1 cellular context compared by ENCODE assay signal in the genomic region with DNA sequence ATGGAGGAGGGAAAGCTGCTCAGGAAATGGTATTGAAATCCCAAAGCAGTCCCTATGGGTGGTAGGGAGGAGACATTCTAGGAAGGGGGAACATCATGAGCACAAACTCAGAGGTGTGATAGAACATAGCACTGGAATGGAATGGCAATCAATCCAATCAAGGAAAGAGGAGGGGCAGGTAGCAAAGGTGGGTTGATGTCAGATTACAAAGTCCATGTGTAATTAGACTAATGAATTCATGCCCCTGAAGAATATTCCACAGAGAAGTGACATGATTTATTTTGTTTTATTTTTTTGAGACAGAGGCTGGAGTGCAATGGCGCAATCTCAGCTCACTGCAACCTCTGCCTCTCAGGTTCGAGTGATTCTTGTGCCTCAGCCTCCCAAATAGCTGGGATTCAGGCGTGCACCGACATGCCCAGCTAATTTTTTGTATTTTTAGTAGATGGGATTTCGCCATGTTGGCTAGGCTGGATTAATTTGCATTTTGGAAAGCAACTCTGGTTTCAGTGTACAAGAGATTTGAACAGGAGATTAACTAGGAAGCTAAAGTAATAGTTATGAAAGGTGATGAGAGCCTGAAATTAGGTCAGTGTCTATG.
A peak's percentile ranks its signal among the peaks of the same experiment; 100 is the strongest.
TF ChIP-seq lines count a peak whose summit lies in the region.

No MANE protein-coding gene starts in this region.

TF ChIP-seq in HEK293, 187 proteins besides CTCF, POLR2A, EP300 and RAD21 (continued from another document):
- 0 out of 2 replicates have a peak, but pooled peaks have one; percentile 17 for TF ChIP-seq ZNF341 (tag by site-specific recombination; IDR thresholded peaks at IDR 0.05; ENCODE audit: low read depth)
- TF ChIP-seq ZSCAN23 (tag by site-specific recombination; IDR thresholded peaks at IDR 0.05) = peak; percentile 22; the same call in 1 of the 2 replicates
- TF ChIP-seq, protein P1, sequence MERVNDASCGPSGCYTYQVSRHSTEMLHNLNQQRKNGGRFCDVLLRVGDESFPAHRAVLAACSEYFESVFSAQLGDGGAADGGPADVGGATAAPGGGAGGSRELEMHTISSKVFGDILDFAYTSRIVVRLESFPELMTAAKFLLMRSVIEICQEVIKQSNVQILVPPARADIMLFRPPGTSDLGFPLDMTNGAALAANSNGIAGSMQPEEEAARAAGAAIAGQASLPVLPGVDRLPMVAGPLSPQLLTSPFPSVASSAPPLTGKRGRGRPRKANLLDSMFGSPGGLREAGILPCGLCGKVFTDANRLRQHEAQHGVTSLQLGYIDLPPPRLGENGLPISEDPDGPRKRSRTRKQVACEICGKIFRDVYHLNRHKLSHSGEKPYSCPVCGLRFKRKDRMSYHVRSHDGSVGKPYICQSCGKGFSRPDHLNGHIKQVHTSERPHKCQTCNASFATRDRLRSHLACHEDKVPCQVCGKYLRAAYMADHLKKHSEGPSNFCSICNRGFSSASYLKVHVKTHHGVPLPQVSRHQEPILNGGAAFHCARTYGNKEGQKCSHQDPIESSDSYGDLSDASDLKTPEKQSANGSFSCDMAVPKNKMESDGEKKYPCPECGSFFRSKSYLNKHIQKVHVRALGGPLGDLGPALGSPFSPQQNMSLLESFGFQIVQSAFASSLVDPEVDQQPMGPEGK (tag by site-specific recombination; IDR thresholded peaks at IDR 0.05) = 0 out of 2 replicates have a peak, but pooled peaks have one; percentile 27
- peak; percentile 63 for TF ChIP-seq ZNF335 (tag by site-specific recombination; conservative IDR thresholded peaks at IDR 0.05)
- TF ChIP-seq, protein P2, sequence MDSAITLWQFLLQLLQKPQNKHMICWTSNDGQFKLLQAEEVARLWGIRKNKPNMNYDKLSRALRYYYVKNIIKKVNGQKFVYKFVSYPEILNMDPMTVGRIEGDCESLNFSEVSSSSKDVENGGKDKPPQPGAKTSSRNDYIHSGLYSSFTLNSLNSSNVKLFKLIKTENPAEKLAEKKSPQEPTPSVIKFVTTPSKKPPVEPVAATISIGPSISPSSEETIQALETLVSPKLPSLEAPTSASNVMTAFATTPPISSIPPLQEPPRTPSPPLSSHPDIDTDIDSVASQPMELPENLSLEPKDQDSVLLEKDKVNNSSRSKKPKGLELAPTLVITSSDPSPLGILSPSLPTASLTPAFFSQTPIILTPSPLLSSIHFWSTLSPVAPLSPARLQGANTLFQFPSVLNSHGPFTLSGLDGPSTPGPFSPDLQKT (IDR thresholded peaks at IDR 0.05; ENCODE audit: borderline replicate concordance, low read depth, low read length) = no peak
- peak; percentile 98 for TF ChIP-seq ZNF660 (tag by site-specific recombination; IDR thresholded peaks at IDR 0.05)
- TF ChIP-seq ZNF837 (tag by site-specific recombination; IDR thresholded peaks at IDR 0.05) = no peak
- TF ChIP-seq, protein P3, sequence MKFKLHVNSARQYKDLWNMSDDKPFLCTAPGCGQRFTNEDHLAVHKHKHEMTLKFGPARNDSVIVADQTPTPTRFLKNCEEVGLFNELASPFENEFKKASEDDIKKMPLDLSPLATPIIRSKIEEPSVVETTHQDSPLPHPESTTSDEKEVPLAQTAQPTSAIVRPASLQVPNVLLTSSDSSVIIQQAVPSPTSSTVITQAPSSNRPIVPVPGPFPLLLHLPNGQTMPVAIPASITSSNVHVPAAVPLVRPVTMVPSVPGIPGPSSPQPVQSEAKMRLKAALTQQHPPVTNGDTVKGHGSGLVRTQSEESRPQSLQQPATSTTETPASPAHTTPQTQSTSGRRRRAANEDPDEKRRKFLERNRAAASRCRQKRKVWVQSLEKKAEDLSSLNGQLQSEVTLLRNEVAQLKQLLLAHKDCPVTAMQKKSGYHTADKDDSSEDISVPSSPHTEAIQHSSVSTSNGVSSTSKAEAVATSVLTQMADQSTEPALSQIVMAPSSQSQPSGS (tag by site-specific recombination; IDR thresholded peaks at IDR 0.05; ENCODE audit: low read depth) = 0 out of 2 replicates have a peak, but pooled peaks have one; percentile 2
- TF ChIP-seq ZNF791 (tag by site-specific recombination; IDR thresholded peaks at IDR 0.05) = no peak
- TF ChIP-seq, protein P4, sequence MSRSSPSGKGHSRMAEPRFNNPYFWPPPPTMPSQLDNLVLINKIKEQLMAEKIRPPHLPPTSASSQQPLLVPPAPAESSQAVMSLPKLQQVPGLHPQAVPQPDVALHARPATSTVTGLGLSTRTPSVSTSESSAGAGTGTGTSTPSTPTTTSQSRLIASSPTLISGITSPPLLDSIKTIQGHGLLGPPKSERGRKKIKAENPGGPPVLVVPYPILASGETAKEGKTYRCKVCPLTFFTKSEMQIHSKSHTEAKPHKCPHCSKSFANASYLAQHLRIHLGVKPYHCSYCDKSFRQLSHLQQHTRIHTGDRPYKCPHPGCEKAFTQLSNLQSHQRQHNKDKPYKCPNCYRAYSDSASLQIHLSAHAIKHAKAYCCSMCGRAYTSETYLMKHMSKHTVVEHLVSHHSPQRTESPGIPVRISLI (tag by site-specific recombination; IDR thresholded peaks at IDR 0.05) = 0 out of 2 replicates have a peak, but pooled peaks have one; percentile 32
- TF ChIP-seq, protein P5, sequence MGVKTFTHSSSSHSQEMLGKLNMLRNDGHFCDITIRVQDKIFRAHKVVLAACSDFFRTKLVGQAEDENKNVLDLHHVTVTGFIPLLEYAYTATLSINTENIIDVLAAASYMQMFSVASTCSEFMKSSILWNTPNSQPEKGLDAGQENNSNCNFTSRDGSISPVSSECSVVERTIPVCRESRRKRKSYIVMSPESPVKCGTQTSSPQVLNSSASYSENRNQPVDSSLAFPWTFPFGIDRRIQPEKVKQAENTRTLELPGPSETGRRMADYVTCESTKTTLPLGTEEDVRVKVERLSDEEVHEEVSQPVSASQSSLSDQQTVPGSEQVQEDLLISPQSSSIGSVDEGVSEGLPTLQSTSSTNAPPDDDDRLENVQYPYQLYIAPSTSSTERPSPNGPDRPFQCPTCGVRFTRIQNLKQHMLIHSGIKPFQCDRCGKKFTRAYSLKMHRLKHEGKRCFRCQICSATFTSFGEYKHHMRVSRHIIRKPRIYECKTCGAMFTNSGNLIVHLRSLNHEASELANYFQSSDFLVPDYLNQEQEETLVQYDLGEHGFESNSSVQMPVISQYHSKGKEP (tag by site-specific recombination; IDR thresholded peaks at IDR 0.05) = peak; percentile 67
- TF ChIP-seq ZNF514 (tag by site-specific recombination; IDR thresholded peaks at IDR 0.05) = no peak
- peak; percentile 20; the same call in 1 of the 2 replicates for TF ChIP-seq ZNF600 (tag by site-specific recombination; IDR thresholded peaks at IDR 0.05)
- TF ChIP-seq ZNF571 (tag by site-specific recombination; IDR thresholded peaks at IDR 0.05) = no peak
- no peak for TF ChIP-seq ZNF670 (tag by site-specific recombination; IDR thresholded peaks at IDR 0.05; ENCODE audit: low read depth)
- TF ChIP-seq, protein P6, sequence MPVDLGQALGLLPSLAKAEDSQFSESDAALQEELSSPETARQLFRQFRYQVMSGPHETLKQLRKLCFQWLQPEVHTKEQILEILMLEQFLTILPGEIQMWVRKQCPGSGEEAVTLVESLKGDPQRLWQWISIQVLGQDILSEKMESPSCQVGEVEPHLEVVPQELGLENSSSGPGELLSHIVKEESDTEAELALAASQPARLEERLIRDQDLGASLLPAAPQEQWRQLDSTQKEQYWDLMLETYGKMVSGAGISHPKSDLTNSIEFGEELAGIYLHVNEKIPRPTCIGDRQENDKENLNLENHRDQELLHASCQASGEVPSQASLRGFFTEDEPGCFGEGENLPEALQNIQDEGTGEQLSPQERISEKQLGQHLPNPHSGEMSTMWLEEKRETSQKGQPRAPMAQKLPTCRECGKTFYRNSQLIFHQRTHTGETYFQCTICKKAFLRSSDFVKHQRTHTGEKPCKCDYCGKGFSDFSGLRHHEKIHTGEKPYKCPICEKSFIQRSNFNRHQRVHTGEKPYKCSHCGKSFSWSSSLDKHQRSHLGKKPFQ (tag by site-specific recombination; IDR thresholded peaks at IDR 0.05) = no peak
- TF ChIP-seq, protein P7, sequence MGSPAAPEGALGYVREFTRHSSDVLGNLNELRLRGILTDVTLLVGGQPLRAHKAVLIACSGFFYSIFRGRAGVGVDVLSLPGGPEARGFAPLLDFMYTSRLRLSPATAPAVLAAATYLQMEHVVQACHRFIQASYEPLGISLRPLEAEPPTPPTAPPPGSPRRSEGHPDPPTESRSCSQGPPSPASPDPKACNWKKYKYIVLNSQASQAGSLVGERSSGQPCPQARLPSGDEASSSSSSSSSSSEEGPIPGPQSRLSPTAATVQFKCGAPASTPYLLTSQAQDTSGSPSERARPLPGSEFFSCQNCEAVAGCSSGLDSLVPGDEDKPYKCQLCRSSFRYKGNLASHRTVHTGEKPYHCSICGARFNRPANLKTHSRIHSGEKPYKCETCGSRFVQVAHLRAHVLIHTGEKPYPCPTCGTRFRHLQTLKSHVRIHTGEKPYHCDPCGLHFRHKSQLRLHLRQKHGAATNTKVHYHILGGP (tag by site-specific recombination; IDR thresholded peaks at IDR 0.05) = no peak
- TF ChIP-seq SCRT2 (tag by site-specific recombination; IDR thresholded peaks at IDR 0.05) = no peak
